23 cellular contexts compared by ENCODE assay signal in genomic region chr10:78645053-78645787, GRCh38.
DNase-seq lines count a peak whose midpoint lies in the region; ATAC-seq, FAIRE-seq and TF ChIP-seq lines count a peak whose summit lies in the region.
"Had no signal": no experiment of that assay in that cellular context is flagged by ENCODE, and none has a peak within 500 bp of the region (broad histone marks: within the 10 kb centered on the region; RNA-seq: fewer than 3 reads in every experiment).

No MANE protein-coding gene starts in this region.

- FAIRE-seq in D721Med (lab: Jason Lieb, UNC) (no peak), RCC 7860 (lab: Jason Lieb, UNC) (no peak)
- FAIRE-seq: A549, GM12891, GM18507 had no signal

- H3K27me3 Mint-ChIP-seq in nephron (ENCODE audit: low read depth), result peaks cover 7% of the 10 kb centered on the region
- peaks cover 12% of the 10 kb centered on the region for H3K27me3 Mint-ChIP-seq in activated CD8-positive, alpha-beta T cell treated with anti-CD3 and anti-CD28 coated beads, Interleukin-2, amount 10 ng/mL, durations not matched to agents 7 days and 5 days (ENCODE audit: low read depth)

- peaks cover 3% of the 10 kb centered on the region for H3K9me3 Mint-ChIP-seq in nephron
- H3K9me3 Mint-ChIP-seq in activated CD8-positive, alpha-beta T cell treated with anti-CD3 and anti-CD28 coated beads, Interleukin-2, amount 10 ng/mL, durations not matched to agents 7 days and 5 days (ENCODE audit: insufficient read depth), result no peaks in the 10 kb centered on the region

- H3K9me3 ChIP-seq in body of pancreas, result no peaks in the 10 kb centered on the region
- no peaks in the 10 kb centered on the region for H3K9me3 ChIP-seq in thyroid gland
- H3K9me3 ChIP-seq: A549, BE2C had no signal

- intact Hi-C loops in body of pancreas (cut with DNase I), result no loop called here
- intact Hi-C loops in thyroid gland (cut with DNase I), result no loop called here

- DNase-seq in body of pancreas, result peak in 1 of 4 donors; percentile 20
- peak; percentile 27 for DNase-seq in left kidney (ENCODE audit: low read depth, low spot score)
- no peak for DNase-seq in D721Med (ENCODE audit: insufficient read length, low spot score)
- DNase-seq in thyroid gland, result no peak
- DNase-seq in RCC 7860 (ENCODE audit: low spot score), result no peak
- DNase-seq in activated CD8-positive, alpha-beta T cell treated with anti-CD3 and anti-CD28 coated beads, Interleukin-2, amount 10 ng/mL, durations not matched to agents 7 days and 5 days, result no peak
- DNase-seq: 8988T; ACHN; AML-193; BE2C; CD4-positive, alpha-beta memory T cell; DMS53; DMS79 treated with DMSO at 0.1 percent for 48 hours; GF-D8; H9 had no signal

- peak overlapping the region in 2 of 3 experiments; percentile 30 to 35 for H3K27ac Mint-ChIP-seq in nephron
- H3K27ac Mint-ChIP-seq in activated CD8-positive, alpha-beta T cell treated with anti-CD3 and anti-CD28 coated beads, Interleukin-2, amount 10 ng/mL, durations not matched to agents 7 days and 5 days, result no peak overlapping the region
- H3K27ac Mint-ChIP-seq: CD4-positive, alpha-beta memory T cell; GM23338; H9 had no signal

- TF ChIP-seq POLR2A in body of pancreas (IDR thresholded peaks at IDR 0.05) (no peak), thyroid gland (IDR thresholded peaks at IDR 0.05) (no peak)

- WGBS in body of pancreas, 2 donors, result 73 to 77% methylated on average over 6 of the region's 6 CpGs
- 96 to 98% methylated on average over 6 of the region's 6 CpGs for WGBS in thyroid gland, 2 donors

- CTCF ChIA-PET in activated CD8-positive, alpha-beta T cell treated with anti-CD3 and anti-CD28 coated beads, Interleukin-2, amount 10 ng/mL, durations not matched to agents 7 days and 5 days (lab: Charles Lee), result no interaction called here

- H3K4me3 Mint-ChIP-seq in nephron, result no peak overlapping the region
- H3K4me3 Mint-ChIP-seq in activated CD8-positive, alpha-beta T cell treated with anti-CD3 and anti-CD28 coated beads, Interleukin-2, amount 10 ng/mL, durations not matched to agents 7 days and 5 days, result no peak overlapping the region
- H3K4me3 Mint-ChIP-seq: CD4-positive, alpha-beta memory T cell; GM23338; H9 had no signal

- peaks cover 35% of the 10 kb centered on the region for H3K4me1 Mint-ChIP-seq in nephron
- no peaks in the 10 kb centered on the region for H3K4me1 Mint-ChIP-seq in activated CD8-positive, alpha-beta T cell treated with anti-CD3 and anti-CD28 coated beads, Interleukin-2, amount 10 ng/mL, durations not matched to agents 7 days and 5 days (ENCODE audit: low read depth)
- H3K4me1 Mint-ChIP-seq: CD4-positive, alpha-beta memory T cell; GM23338 had no signal

- ATAC-seq in body of pancreas, result peak; percentile 71
- no peak for ATAC-seq in activated CD8-positive, alpha-beta T cell treated with anti-CD3 and anti-CD28 coated beads, Interleukin-2, amount 10 ng/mL, durations not matched to agents 7 days and 5 days
- ATAC-seq: A549, GM23338, HCT116 had no signal

- peaks cover 10% of the 10 kb centered on the region for H3K4me1 ChIP-seq in body of pancreas
- peaks cover 12 to 18% of the 10 kb centered on the region in 2 donors for H3K4me1 ChIP-seq in thyroid gland
- H3K4me1 ChIP-seq: BE2C had no signal

- POLR2A ChIA-PET in activated CD8-positive, alpha-beta T cell treated with anti-CD3 and anti-CD28 coated beads, Interleukin-2, amount 10 ng/mL, durations not matched to agents 7 days and 5 days (lab: Charles Lee), result no interaction called here

- H3K27me3 ChIP-seq in body of pancreas (no peaks in the 10 kb centered on the region), thyroid gland (no peaks in the 10 kb centered on the region)
- H3K27me3 ChIP-seq: BE2C; BLaER1 treated with 17β-estradiol and CSF1 and Interleukin-3, amounts not matched to agents 10 nM and 100 nM had no signal

- H3K36me3 ChIP-seq in body of pancreas (replicated peaks in 1 of 2; ENCODE audit: insufficient read depth in 1 of 2, low read depth in 2 of 2) (no peaks in the 10 kb centered on the region), thyroid gland (no peaks in the 10 kb centered on the region)
- H3K36me3 ChIP-seq: BE2C; BLaER1 treated with 17β-estradiol and CSF1 and Interleukin-3, amounts not matched to agents 10 nM and 100 nM had no signal

- H3K27ac ChIP-seq in C4-2B (peak overlapping the region; percentile 2; the same call in 1 of the 2 replicates), body of pancreas (peak overlapping the region in 2 of 4 donors; percentile 18 to 25), thyroid gland (no peak overlapping the region)
- H3K27ac ChIP-seq: A549; BLaER1 treated with 17β-estradiol and CSF1 and Interleukin-3, amounts not matched to agents 10 nM and 100 nM had no signal

- H3K4me3 ChIP-seq in body of pancreas (no peak overlapping the region), thyroid gland (replicated peaks in 1 of 3) (no peak overlapping the region)
- H3K4me3 ChIP-seq: A549; BLaER1 treated with 17β-estradiol and CSF1 and Interleukin-3, amounts not matched to agents 10 nM and 100 nM; GM23338 had no signal

- TF ChIP-seq CTCF in C4-2B (conservative IDR thresholded peaks at IDR 0.05) (no peak), body of pancreas (IDR thresholded peaks at IDR 0.05) (no peak), nephron (IDR thresholded peaks at IDR 0.05; ENCODE audit: unreplicated experiment in 3 of 3) (no peak), D721Med (IDR thresholded peaks at IDR 0.05; ENCODE audit: insufficient read depth, missing control alignments) (no peak), thyroid gland (IDR thresholded peaks at IDR 0.05) (no peak)

- no peaks in the 10 kb centered on the region for H3K36me3 Mint-ChIP-seq in nephron (ENCODE audit: low read depth)
- H3K36me3 Mint-ChIP-seq in activated CD8-positive, alpha-beta T cell treated with anti-CD3 and anti-CD28 coated beads, Interleukin-2, amount 10 ng/mL, durations not matched to agents 7 days and 5 days (ENCODE audit: low read depth), result no peaks in the 10 kb centered on the region
- H3K36me3 Mint-ChIP-seq: CD4-positive, alpha-beta memory T cell had no signal
